In genomic region chr11:19557720-19558140, GRCh38 we compare ENCODE assay signal across 8 cellular contexts.
DNase-seq lines count a peak whose midpoint lies in the region; ATAC-seq and TF ChIP-seq lines count a peak whose summit lies in the region.

No MANE protein-coding gene starts in this region.

- H3K27ac ChIP-seq in 22Rv1 (no peak overlapping the region), spleen (no peak overlapping the region)

- DNase-seq in NCI-H1048 (lab: John Stamatoyannopoulos, UW) (peak; percentile 13), T-helper 9 cell (peak; percentile 66), astrocyte of the hippocampus (ENCODE audit: low read depth, low spot score) (peak; percentile 85), iPS DF 4.7 (ENCODE audit: extremely low read depth, low spot score) (peak; percentile 72), spleen (peak; percentile 89)

- TF ChIP-seq POLR2A in spleen (IDR thresholded peaks at IDR 0.05) = no peak

- intact Hi-C loops in spleen (cut with DNase I; ENCODE audit: low total_unique reads) = no loop called here

- no peaks in the 10 kb centered on the region for H3K36me3 ChIP-seq in spleen

- H3K9me3 ChIP-seq in spleen = no peaks in the 10 kb centered on the region

- H3K4me3 ChIP-seq in spleen = no peak overlapping the region

- TF ChIP-seq CTCF in 22Rv1 (IDR thresholded peaks at IDR 0.05) = peak; percentile 92
- TF ChIP-seq CTCF in GM12873 (IDR thresholded peaks at IDR 0.05; ENCODE audit: insufficient read depth, low read depth, low read length, missing control alignments) = peak; percentile 92
- peak; percentile 28 to 84 (median 80) for TF ChIP-seq CTCF in spleen (IDR thresholded peaks at IDR 0.05 in 8 of 11, conservative IDR thresholded peaks at IDR 0.05 in 3 of 11)

- 4 to 8% (median 5%) methylated on average over 7 of the region's 7 CpGs for WGBS in spleen, 5 donors

- H3K27me3 ChIP-seq in spleen (replicated peaks in 1 of 7) = peaks cover 0 to 17% (median 0%) of the 10 kb centered on the region in 7 donors

- no peak for ATAC-seq in HG03469 (IDR thresholded peaks at IDR 0.05; ENCODE audit: unreplicated experiment)

- peaks cover 0 to 8% (median 0%) of the 10 kb centered on the region in 6 donors for H3K4me1 ChIP-seq in spleen

Comparison
In these comparisons a context has a peak if more than half of its experiments do, and no peak if none do; other contexts are left out.
1. DNase-seq: peak in every context shown above with its lines; median percentile 89 in spleen; 85 in astrocyte of the hippocampus; 72 in iPS DF 4.7; 66 in T-helper 9 cell; 13 in NCI-H1048.